Comparison of ENCODE assay signal across 1 cellular context in genomic region chr16:57300387-57301125, GRCh38.
A peak's percentile ranks its signal among the peaks of the same experiment; 100 is the strongest.
TF ChIP-seq lines count a peak whose summit lies in the region.

No MANE protein-coding gene starts in this region.

TF ChIP-seq in HepG2, 621 proteins besides CTCF, POLR2A, EP300 and RAD21 (continued from another document):
- TF ChIP-seq ZBTB26 (CRISPR knock-in tag; IDR thresholded peaks at IDR 0.05; ENCODE audit: borderline replicate concordance) (peak; percentile 84; the same call in 1 of the 2 replicates), HNRNPUL1 (IDR thresholded peaks at IDR 0.05; ENCODE audit: low read depth, low read length) (no peak), NBN (conservative IDR thresholded peaks at IDR 0.05) (no peak), ZNF274 (CRISPR knock-in tag; IDR thresholded peaks at IDR 0.05) (peak; percentile 89), CBFB (CRISPR knock-in tag; IDR thresholded peaks at IDR 0.05) (peak; percentile 91), NFRKB (IDR thresholded peaks at IDR 0.05) (no peak), SOX5 (CRISPR knock-in tag; IDR thresholded peaks at IDR 0.05; ENCODE audit: borderline replicate concordance) (peak; percentile 80; the same call in 1 of the 2 replicates), ZNF460 (CRISPR knock-in tag; IDR thresholded peaks at IDR 0.05; ENCODE audit: borderline replicate concordance) (no peak), ZNF317 (CRISPR knock-in tag; IDR thresholded peaks at IDR 0.05) (no peak), RNF2 (conservative IDR thresholded peaks at IDR 0.05; ENCODE audit: low read depth) (peak; percentile 65; the same call in 1 of the 2 replicates), NFE2 (CRISPR knock-in tag; IDR thresholded peaks at IDR 0.05) (0 out of 2 replicates have a peak, but pooled peaks have one; percentile 30)
- TF ChIP-seq, protein P1, sequence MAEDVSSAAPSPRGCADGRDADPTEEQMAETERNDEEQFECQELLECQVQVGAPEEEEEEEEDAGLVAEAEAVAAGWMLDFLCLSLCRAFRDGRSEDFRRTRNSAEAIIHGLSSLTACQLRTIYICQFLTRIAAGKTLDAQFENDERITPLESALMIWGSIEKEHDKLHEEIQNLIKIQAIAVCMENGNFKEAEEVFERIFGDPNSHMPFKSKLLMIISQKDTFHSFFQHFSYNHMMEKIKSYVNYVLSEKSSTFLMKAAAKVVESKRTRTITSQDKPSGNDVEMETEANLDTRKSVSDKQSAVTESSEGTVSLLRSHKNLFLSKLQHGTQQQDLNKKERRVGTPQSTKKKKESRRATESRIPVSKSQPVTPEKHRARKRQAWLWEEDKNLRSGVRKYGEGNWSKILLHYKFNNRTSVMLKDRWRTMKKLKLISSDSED (CRISPR knock-in tag; IDR thresholded peaks at IDR 0.05) = no peak
